ENCODE assay signal across 1 cellular context in genomic region chr2:240832205-240832727, GRCh38.
TF ChIP-seq lines count a peak whose summit lies in the region.

No MANE protein-coding gene starts in this region.

TF ChIP-seq in WTC11, 78 proteins besides CTCF, POLR2A, EP300 and RAD21 (continued from another document):
- no peak for TF ChIP-seq ZMAT4 (CRISPR knock-in tag; IDR thresholded peaks at IDR 0.05)
- TF ChIP-seq ZNF121 (CRISPR knock-in tag; IDR thresholded peaks at IDR 0.05) = no peak
- no peak for TF ChIP-seq MLX (CRISPR knock-in tag; IDR thresholded peaks at IDR 0.05)
- TF ChIP-seq ZBTB43 (CRISPR knock-in tag; IDR thresholded peaks at IDR 0.05) = no peak
- no peak for TF ChIP-seq NFYB (CRISPR knock-in tag; conservative IDR thresholded peaks at IDR 0.05; ENCODE audit: low read depth)
- TF ChIP-seq, protein P1, sequence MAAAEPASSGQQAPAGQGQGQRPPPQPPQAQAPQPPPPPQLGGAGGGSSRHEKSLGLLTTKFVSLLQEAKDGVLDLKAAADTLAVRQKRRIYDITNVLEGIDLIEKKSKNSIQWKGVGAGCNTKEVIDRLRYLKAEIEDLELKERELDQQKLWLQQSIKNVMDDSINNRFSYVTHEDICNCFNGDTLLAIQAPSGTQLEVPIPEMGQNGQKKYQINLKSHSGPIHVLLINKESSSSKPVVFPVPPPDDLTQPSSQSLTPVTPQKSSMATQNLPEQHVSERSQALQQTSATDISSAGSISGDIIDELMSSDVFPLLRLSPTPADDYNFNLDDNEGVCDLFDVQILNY (CRISPR knock-in tag; IDR thresholded peaks at IDR 0.05) = peak; percentile 73; the same call in 1 of the 2 replicates
